ENCODE assay signal across 12 cellular contexts in the genomic region with DNA sequence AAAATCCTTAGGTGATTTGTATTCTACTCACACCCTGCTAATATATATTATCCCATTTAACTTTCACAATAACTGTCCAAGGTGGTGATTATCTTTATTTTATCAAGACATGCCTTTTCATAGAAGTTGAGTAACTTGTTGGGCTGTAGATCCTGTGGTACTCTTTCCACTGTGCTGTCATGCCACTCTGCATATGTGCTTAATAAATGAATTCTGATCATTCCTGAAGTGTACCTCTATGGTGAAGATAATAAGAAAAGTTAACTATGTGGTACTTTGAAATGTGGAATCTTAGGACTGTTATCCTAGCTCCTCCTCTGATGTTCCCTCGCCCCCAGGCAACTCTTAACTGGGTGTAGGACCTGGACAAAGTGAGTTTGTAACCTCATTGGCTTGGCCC. TPM values are rescaled to one million over a fixed set of nuclear protein-coding genes. Genes with fewer than 3 reads are reported as not detected.
DNase-seq lines count a peak whose midpoint lies in the region; ATAC-seq, FAIRE-seq and TF ChIP-seq lines count a peak whose summit lies in the region.
"Had no signal": no experiment of that assay in that cellular context is flagged by ENCODE, and none has a peak within 500 bp of the region (broad histone marks: within the 10 kb centered on the region; RNA-seq: fewer than 3 reads in every experiment).

No MANE protein-coding gene starts in this region.

- peaks cover 34 to 68% of the 10 kb centered on the region in 2 experiments; a peak in 3 of 4 replicates for H3K79me1 ChIP-seq in IMR-90 (ENCODE audit: low read depth in 1 of 2, low read length in 2 of 2)

- peak overlapping the region; percentile 89 for H3K27ac ChIP-seq in CD4-positive, CD25-positive, alpha-beta regulatory T cell (ENCODE audit: insufficient read depth, low read length, poor library complexity, severe bottlenecking)
- H3K27ac ChIP-seq in IMR-90 (ENCODE audit: insufficient read depth, low read length) (no peak overlapping the region), GM12878 (ENCODE audit: control insufficient read depth, insufficient read depth) (no peak overlapping the region)

- H3K4me2 ChIP-seq in IMR-90 (ENCODE audit: low read depth, low read length) (no peak overlapping the region), GM12878 (ENCODE audit: control insufficient read depth, insufficient read depth) (peak overlapping the region; percentile 77; the same call in 1 of the 2 replicates)

- H2BK5ac ChIP-seq in IMR-90 (ENCODE audit: low read depth, low read length, poor library complexity, severe bottlenecking): no peak overlapping the region

- CTCF ChIA-PET in IMR-90 (lab: Yijun Ruan, JAX) (no interaction called here), GM12878 (lab: Yijun Ruan, JAX) (interaction anchor here (1.1 to 1.3 kb wide), 2 partner anchors 129 to 330 kb away, joined by 3 to 5 read pairs; no protein-coding TSS in a partner anchor)

- no peak overlapping the region for H4K8ac ChIP-seq in IMR-90 (ENCODE audit: low read depth in 2 of 2, low read length in 2 of 2)

- intact Hi-C loops in IMR-90 (cut with micrococcal nuclease) (no loop called here), GM12878 (cut with micrococcal nuclease; ENCODE audit: unreplicated experiment) (no loop called here)

- BruUV-seq in IMR-90 (replicated peaks; lab: Mats Ljungman, UMichigan) (no TSS peak), GM12878 (replicated peaks; lab: Mats Ljungman, UMichigan) (no TSS peak)

- H2AK5ac ChIP-seq in IMR-90 (ENCODE audit: low read depth, low read length): no peak overlapping the region

- peak overlapping the region; percentile 95 to 99 (median 98) for H3K4me3 Mint-ChIP-seq in CD4-positive, CD25-positive, alpha-beta regulatory T cell
- no peak overlapping the region for H3K4me3 Mint-ChIP-seq in nephron

- no peak for FAIRE-seq in GM12878 (lab: Jason Lieb, UNC)
- FAIRE-seq: GM12891 had no signal

- peaks cover 33% of the 10 kb centered on the region for H3K9me1 ChIP-seq in IMR-90 (ENCODE audit: insufficient read depth, low read length)

- no peak for TF ChIP-seq POLR2A in IMR-90 (IDR thresholded peaks at IDR 0.05; ENCODE audit: low read depth, low read length)
- no peak for TF ChIP-seq POLR2A in GM12878 (IDR thresholded peaks at IDR 0.05; ENCODE audit: low read depth, low read length)

- H2AK9ac ChIP-seq in IMR-90 (replicated peaks; ENCODE audit: low read depth, low read length, poor library complexity): no peak overlapping the region

- H3K4me3 ChIP-seq in CD4-positive, CD25-positive, alpha-beta regulatory T cell (ENCODE audit: low read depth, low read length): peak overlapping the region; percentile 100
- H3K4me3 ChIP-seq in IMR-90 (ENCODE audit: insufficient read depth, low read depth, low read length) (no peak overlapping the region), GM12878 (no peak overlapping the region)

- H3K9me3 Mint-ChIP-seq in CD4-positive, CD25-positive, alpha-beta regulatory T cell: peaks cover 0 to 1% (median 0%) of the 10 kb centered on the region in 7 donors
- no peaks in the 10 kb centered on the region for H3K9me3 Mint-ChIP-seq in nephron

- H3K9ac ChIP-seq in IMR-90 (ENCODE audit: low read depth, low read length): no peak overlapping the region
- no peak overlapping the region for H3K9ac ChIP-seq in GM12878 (ENCODE audit: control insufficient read depth, insufficient read depth, low read length)

- H3K14ac ChIP-seq in IMR-90 (replicated peaks; ENCODE audit: low read depth, low read length): no peak overlapping the region

- no peak for DNase-seq in CD4-positive, CD25-positive, alpha-beta regulatory T cell
- DNase-seq in IMR-90 (no peak), GM12878 (ENCODE audit: low read depth, low spot score) (no peak), NCI-H69 (lab: John Stamatoyannopoulos, UW) (no peak)
- no peak for DNase-seq in activated CD8-positive, alpha-beta memory T cell treated with anti-CD3 and anti-CD28 coated beads, Interleukin-2, amount 50 U/mL, for 4 hours
- DNase-seq in NK-92 treated with Interleukin-12 subunit alpha and Interleukin-12 subunit beta, amount 100 ng/mL, for 24 hours (lab: John Stamatoyannopoulos, UW): no peak
- DNase-seq: effector CD8-positive, alpha-beta T cell; NCI-H2029 treated with DMSO at 0.1 percent for 48 hours; stimulated activated naive CD4-positive, alpha-beta T cell treated with Interleukin-2 at 50 U/mL for 16 hours had no signal

- no peak overlapping the region for H3K18ac ChIP-seq in IMR-90 (ENCODE audit: low read depth, low read length)

- H3K27ac Mint-ChIP-seq in CD4-positive, CD25-positive, alpha-beta regulatory T cell: peak overlapping the region; percentile 85 to 99 (median 93)
- H3K27ac Mint-ChIP-seq in nephron: peak overlapping the region in 2 of 3 experiments; percentile 16 to 26

- POLR2A ChIA-PET in IMR-90 (lab: Charles Lee; ENCODE audit: unreplicated experiment): no interaction called here
- POLR2A ChIA-PET in GM12878 (lab: Charles Lee): interaction anchor here (1.0 to 1.1 kb wide), 2 partner anchors 40 to 79 kb away, joined by 3 to 4 read pairs; no protein-coding TSS in a partner anchor

- no peak overlapping the region for H3K4ac ChIP-seq in IMR-90 (ENCODE audit: low read depth, low read length)

- no peak for TF ChIP-seq RAD21 in IMR-90 (IDR thresholded peaks at IDR 0.05; ENCODE audit: low read length)
- no peak for TF ChIP-seq RAD21 in GM12878 (IDR thresholded peaks at IDR 0.05; ENCODE audit: insufficient read depth, low read depth, low read length)

- no peak overlapping the region for H4K5ac ChIP-seq in IMR-90 (ENCODE audit: low read depth, low read length)

- H3K4me1 ChIP-seq in CD4-positive, CD25-positive, alpha-beta regulatory T cell (ENCODE audit: control insufficient read depth, insufficient read depth, low read length, poor library complexity, severe bottlenecking): peaks cover 89% of the 10 kb centered on the region
- peaks cover 17% of the 10 kb centered on the region for H3K4me1 ChIP-seq in IMR-90 (ENCODE audit: control insufficient read depth, insufficient read depth, low read length)
- peaks cover 18% of the 10 kb centered on the region for H3K4me1 ChIP-seq in GM12878 (ENCODE audit: control insufficient read depth, insufficient read depth, low read length)

- no peaks in the 10 kb centered on the region for H3K27me3 ChIP-seq in CD4-positive, CD25-positive, alpha-beta regulatory T cell (ENCODE audit: control insufficient read depth, insufficient read depth, low read length)
- H3K27me3 ChIP-seq in IMR-90 (ENCODE audit: control insufficient read depth, insufficient read depth, low read length) (no peaks in the 10 kb centered on the region), GM12878 (replicated peaks in 1 of 2; ENCODE audit: control insufficient read depth in 2 of 2, insufficient read depth in 2 of 2, low read length in 1 of 2) (no peaks in the 10 kb centered on the region)

- no peak overlapping the region for H4K91ac ChIP-seq in IMR-90 (ENCODE audit: insufficient read depth, low read depth, low read length)

- H2BK15ac ChIP-seq in IMR-90 (ENCODE audit: low read depth, low read length): no peak overlapping the region

- no CpG with 5 or more reads among the region's 1 CpG for WGBS in IMR-90 (ENCODE audit: extremely low coverage in 2 of 2, insufficient read length in 1 of 2), 2 experiments
- 89% methylated on average over 1 of the region's 1 CpG for WGBS in GM12878 (ENCODE audit: insufficient coverage, insufficient replicate concordance, low lambda C conversion rate, missing lambda C conversion rate)

- TF ChIP-seq CTCF in IMR-90 (conservative IDR thresholded peaks at IDR 0.05; ENCODE audit: low read depth, low read length) (no peak), GM12878 (IDR thresholded peaks at IDR 0.05 in 2 of 3, conservative IDR thresholded peaks at IDR 0.05 in 1 of 3; ENCODE audit: control insufficient read depth in 2 of 3, extremely low read depth in 1 of 3, insufficient read depth in 1 of 3, low read depth in 3 of 3, low read length in 3 of 3) (no peak), nephron (IDR thresholded peaks at IDR 0.05; ENCODE audit: unreplicated experiment in 3 of 3) (no peak)

- in situ Hi-C loops in IMR-90 (cut with MboI; ENCODE audit: low sequenced_read_pairs) (no loop called here), GM12878 (cut with MboI) (no loop called here)

- peaks cover 62% of the 10 kb centered on the region for H3K79me2 ChIP-seq in GM12878 (ENCODE audit: control insufficient read depth, insufficient read depth, low read length)

- dilution Hi-C loops in IMR-90 (cut with HindIII; ENCODE audit: low sequenced_read_pairs, unreplicated experiment): no loop called here

- no peak overlapping the region for H3K56ac ChIP-seq in IMR-90 (ENCODE audit: extremely low read depth, insufficient read depth, low read length)

- H3K27me3 Mint-ChIP-seq in CD4-positive, CD25-positive, alpha-beta regulatory T cell: no peaks in the 10 kb centered on the region
- H3K27me3 Mint-ChIP-seq in nephron (ENCODE audit: low read depth): no peaks in the 10 kb centered on the region

- H3K36me3 ChIP-seq in CD4-positive, CD25-positive, alpha-beta regulatory T cell (ENCODE audit: control insufficient read depth, insufficient read depth, low read length): peaks cover 5% of the 10 kb centered on the region
- H3K36me3 ChIP-seq in IMR-90 (ENCODE audit: control insufficient read depth, insufficient read depth, low read length): peaks cover 8% of the 10 kb centered on the region; the same call in 1 of the 2 replicates
- peaks cover 0 to 8% of the 10 kb centered on the region in 2 experiments; a peak in 1 of 4 replicates for H3K36me3 ChIP-seq in GM12878 (ENCODE audit: control insufficient read depth in 2 of 2, insufficient read depth in 2 of 2, low read length in 1 of 2)

- no peak for TF ChIP-seq EP300 in GM12878 (IDR thresholded peaks at IDR 0.05; ENCODE audit: borderline replicate concordance in 1 of 2, control insufficient read depth in 1 of 2, low read depth in 2 of 2, low read length in 2 of 2)

- H2AFZ ChIP-seq in IMR-90 (replicated peaks; ENCODE audit: low read length, poor library complexity) (no peak overlapping the region), GM12878 (ENCODE audit: control insufficient read depth, low read depth, low read length) (no peak overlapping the region)

- H3K36me3 Mint-ChIP-seq in CD4-positive, CD25-positive, alpha-beta regulatory T cell: peaks cover 29% of the 10 kb centered on the region
- peaks cover 9% of the 10 kb centered on the region for H3K36me3 Mint-ChIP-seq in nephron (ENCODE audit: low read depth)

- no peak for ATAC-seq in CD4-positive, CD25-positive, alpha-beta regulatory T cell (ENCODE audit: low read depth in 2 of 2)
- ATAC-seq in IMR-90 (ENCODE audit: low read depth): no peak
- no peak for ATAC-seq in GM12878
- ATAC-seq in HG02610 (IDR thresholded peaks at IDR 0.05; ENCODE audit: unreplicated experiment): no peak

- H2BK20ac ChIP-seq in IMR-90 (ENCODE audit: low read depth, low read length): 0 out of 2 replicates have a peak overlapping the region, but pooled peaks have one; percentile 17

- 0 out of 2 replicates have a peak overlapping the region, but pooled peaks have one; percentile 50 for H3K23ac ChIP-seq in IMR-90 (ENCODE audit: low read depth, low read length)

- RAD21 ChIA-PET in GM12878 (lab: Charles Lee; ENCODE audit: unreplicated experiment): interaction anchor here (1.3 kb wide), 1 partner anchor 129 kb away, joined by 4 read pairs; no protein-coding TSS in a partner anchor

- peaks cover 64% of the 10 kb centered on the region for H4K20me1 ChIP-seq in IMR-90 (ENCODE audit: insufficient read depth, low read length)
- no peaks in the 10 kb centered on the region for H4K20me1 ChIP-seq in GM12878 (ENCODE audit: control insufficient read depth, insufficient read depth)

- H3K4me1 Mint-ChIP-seq in CD4-positive, CD25-positive, alpha-beta regulatory T cell: peaks cover 44 to 81% (median 69%) of the 10 kb centered on the region in 4 donors
- H3K4me1 Mint-ChIP-seq in nephron: peaks cover 40% of the 10 kb centered on the region

- H2BK120ac ChIP-seq in IMR-90 (ENCODE audit: low read depth, low read length): no peak overlapping the region

- SMC1A ChIA-PET in GM12878 (lab: Charles Lee; ENCODE audit: uncharacterized antibody, unreplicated experiment): interaction anchor here (3.8 kb wide), 1 partner anchor 129 kb away, joined by 10 read pairs; no protein-coding TSS in a partner anchor

- H3K9me3 ChIP-seq in CD4-positive, CD25-positive, alpha-beta regulatory T cell (ENCODE audit: control insufficient read depth in 2 of 2, low read length in 2 of 2): no peaks in the 10 kb centered on the region
- H3K9me3 ChIP-seq in IMR-90 (ENCODE audit: control insufficient read depth, insufficient read depth, low read length) (no peaks in the 10 kb centered on the region), GM12878 (replicated peaks; ENCODE audit: control insufficient read depth, insufficient read depth, low read length) (no peaks in the 10 kb centered on the region)

RNA-seq across cellular contexts. Expression of a gene that starts 5.2 kb away (rescaled TPM):
- total RNA-seq in CD4-positive, CD25-positive, alpha-beta regulatory T cell: 158 TPM
- 10 to 100 TPM; 40.7 to 56.9 (median 48.1) TPM for polyA plus RNA-seq in CD4-positive, CD25-positive, alpha-beta regulatory T cell
- 20.6 and 23.1 TPM in 2 replicates for total RNA-seq in IMR-90 (2012; rRNA removed)
- polyA plus RNA-seq in IMR-90 (2012; rRNA removed): 4.7 and 5.9 TPM in 2 replicates
- 1.5 and 3.2 TPM in 2 replicates for polyA plus RNA-seq in IMR-90 (2012; cell fraction: cytosol; rRNA removed)
- polyA plus RNA-seq in IMR-90 (2012; cell fraction: nucleus; rRNA removed; ENCODE audit: low replicate concordance): 9.9 and 18.3 TPM in 2 replicates
- total RNA-seq in GM12878 (2013; cell fraction: nucleolus; rRNA removed): 34.1 and 35.4 TPM in 2 replicates
- 10.8 and 13.5 TPM in 2 replicates for total RNA-seq in GM12878 (2014; rRNA removed)
- total RNA-seq in GM12878 (2014; rRNA removed; fragmentation: Illumina TruSeq; extraction: Trizol): 11.6 and 12.1 TPM in 2 replicates
- 10.8 and 11.4 TPM in 2 replicates for total RNA-seq in GM12878 (2021)
- polyA plus RNA-seq in GM12878 (2011; ENCODE audit: low read depth): 3.6 TPM
- polyA plus RNA-seq in GM12878 (2011; rRNA removed): 9.9 and 14.0 TPM in 2 replicates
- polyA plus RNA-seq in GM12878 (2011; cell fraction: cytosol; rRNA removed): 5.5 and 6.0 TPM in 2 replicates
- 9.4 and 10.8 TPM in 2 replicates for polyA plus RNA-seq in GM12878 (2011; cell fraction: nucleus; rRNA removed)
- polyA plus RNA-seq in GM12878 (2012): 4.9 and 5.4 TPM in 2 replicates
- polyA plus RNA-seq in GM12878 (2014; fragmentation: Illumina TruSeq; extraction: Trizol): 8.2 and 10.1 TPM in 2 replicates
- polyA plus RNA-seq in GM12878 (2014; fragmentation: Nextera tagmentation; extraction: Ambion mirVana): 1 to 10 TPM; 1.6 to 2.2 TPM
- polyA plus RNA-seq in GM12878 (2014; rRNA removed): 6.2 and 7.7 TPM in 2 replicates
- polyA plus RNA-seq in GM12878 (2016; fragmentation: Nextera tagmentation; extraction: Ambion mirVana): 1 to 10 TPM; 5.5 to 7.0 TPM
- 25.1 and 32.6 TPM in 2 replicates for polyA minus RNA-seq in GM12878 (2011; rRNA and poly(A)+ RNA removed)
- 8.5 and 11.8 TPM in 2 replicates for polyA minus RNA-seq in GM12878 (2011; cell fraction: cytosol; rRNA and poly(A)+ RNA removed)
- polyA minus RNA-seq in GM12878 (2011; cell fraction: nucleus; rRNA and poly(A)+ RNA removed): 9.2 and 11.8 TPM in 2 replicates

Comparison
In these comparisons a context has a peak if more than half of its experiments do, and no peak if none do; other contexts are left out.
1. H3K4me3 Mint-ChIP-seq: peak in CD4-positive, CD25-positive, alpha-beta regulatory T cell (4 of 4); none in nephron (0 of 3).